In the genomic region with DNA sequence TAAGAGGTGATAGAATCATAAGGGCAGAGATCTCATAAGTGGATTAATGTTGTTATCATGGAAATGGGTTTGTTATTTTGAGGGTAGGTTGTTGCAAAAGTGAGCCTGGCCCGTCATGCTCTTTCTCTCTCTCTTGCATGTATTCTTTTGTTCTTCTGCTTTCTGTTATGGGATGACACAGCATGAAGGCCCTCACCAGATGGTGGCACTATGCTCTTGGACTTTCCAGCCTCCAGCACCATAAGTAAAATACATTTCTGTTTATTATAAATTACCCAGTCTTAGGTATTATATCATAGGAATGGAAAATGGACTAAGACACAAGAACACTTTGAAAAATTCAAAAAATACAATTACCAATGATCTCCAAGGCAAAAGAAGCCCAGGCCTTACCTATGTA, we compare ENCODE assay signal across 8 cellular contexts.
DNase-seq lines count a peak whose midpoint lies in the region; ATAC-seq and TF ChIP-seq lines count a peak whose summit lies in the region.

No MANE protein-coding gene starts in this region.

- intact Hi-C loops in adrenal gland (cut with DNase I), result no loop called here

- no peaks in the 10 kb centered on the region for H3K36me3 ChIP-seq in DOHH2 (ENCODE audit: control insufficient read depth, low read length)
- H3K36me3 ChIP-seq in adrenal gland (replicated peaks in 1 of 2), result no peaks in the 10 kb centered on the region
- no peaks in the 10 kb centered on the region for H3K36me3 ChIP-seq in liver (ENCODE audit: control insufficient read depth in 4 of 4, insufficient read depth in 3 of 4, low read depth in 1 of 4, low read length in 3 of 4)

- H3K9me2 ChIP-seq in DOHH2 (replicated peaks; ENCODE audit: control insufficient read depth, low read length), result no peaks in the 10 kb centered on the region

- H3K79me2 ChIP-seq in DOHH2 (ENCODE audit: control insufficient read depth, low read length), result no peaks in the 10 kb centered on the region

- no peak overlapping the region for H3K9ac ChIP-seq in liver (ENCODE audit: low read depth in 1 of 2, low read length in 2 of 2)

- TF ChIP-seq CTCF in DOHH2 (IDR thresholded peaks at IDR 0.05; ENCODE audit: low read depth, low read length, poor library complexity, severe bottlenecking) (peak; percentile 51), adrenal gland (IDR thresholded peaks at IDR 0.05) (peak; percentile 13 to 50 (median 40)), liver (IDR thresholded peaks at IDR 0.05; ENCODE audit: low read depth, low read length, missing input control) (peak; percentile 34)

- H3K27me3 ChIP-seq in DOHH2 (ENCODE audit: control insufficient read depth, low read length), result peaks cover 7% of the 10 kb centered on the region; the same call in 1 of the 2 replicates
- H3K27me3 ChIP-seq in adrenal gland, result peaks cover 6% of the 10 kb centered on the region
- H3K27me3 ChIP-seq in liver (ENCODE audit: control insufficient read depth in 4 of 4, insufficient read depth in 4 of 4, low read length in 3 of 4), result no peaks in the 10 kb centered on the region

- TF ChIP-seq POLR2A in adrenal gland (IDR thresholded peaks at IDR 0.05), result no peak

- H3F3A ChIP-seq in DOHH2 (ENCODE audit: control insufficient read depth, insufficient read depth), result no peaks in the 10 kb centered on the region

- H3K4me2 ChIP-seq in DOHH2 (ENCODE audit: low read length), result no peak overlapping the region

- no peaks in the 10 kb centered on the region for H3K4me1 ChIP-seq in DOHH2 (ENCODE audit: control insufficient read depth, low read length)
- H3K4me1 ChIP-seq in adrenal gland (replicated peaks in 1 of 2), result no peaks in the 10 kb centered on the region
- no peaks in the 10 kb centered on the region for H3K4me1 ChIP-seq in liver (ENCODE audit: control insufficient read depth in 4 of 4, insufficient read depth in 4 of 4, low read length in 3 of 4)

- WGBS in adrenal gland, 4 donors, result 21 to 42% (median 31%) methylated on average over 1 of the region's 1 CpG
- 54% methylated on average over 1 of the region's 1 CpG for WGBS in liver

- ATAC-seq in GM21717 (IDR thresholded peaks at IDR 0.05; ENCODE audit: unreplicated experiment) (no peak), HG03108 (IDR thresholded peaks at IDR 0.05; ENCODE audit: unreplicated experiment) (no peak)

- H3K27ac ChIP-seq in DOHH2 (ENCODE audit: low read depth, low read length) (no peak overlapping the region), adrenal gland (no peak overlapping the region), liver (ENCODE audit: low read depth in 1 of 2, low read length in 2 of 2) (no peak overlapping the region)

- H4K20me1 ChIP-seq in DOHH2 (ENCODE audit: control insufficient read depth, insufficient read depth, low read depth, low read length), result no peaks in the 10 kb centered on the region

- H3K4me3 ChIP-seq in DOHH2 (ENCODE audit: low read length) (no peak overlapping the region), adrenal gland (no peak overlapping the region), liver (ENCODE audit: low read depth in 1 of 3, low read length in 3 of 3) (no peak overlapping the region)

- TF ChIP-seq RAD21 in liver (IDR thresholded peaks at IDR 0.05), result peak; percentile 73 to 76

- in situ Hi-C loops in KBM-7 (cut with MboI; ENCODE audit: low pct_unique_long_range_greater_than_20kb, low sequenced_read_pairs), result no loop called here

- peak; percentile 10 for DNase-seq in KBM-7
- peak in 5 of 7 donors; percentile 21 to 64 (median 30) for DNase-seq in adrenal gland
- DNase-seq in stimulated activated CD8-positive, alpha-beta memory T cell treated with anti-CD3 and anti-CD28 coated beads, Interleukin-4, amount 100 ng/mL, for 48 hours, result no peak
- DNase-seq in activated CD4-positive, alpha-beta T cell treated with anti-CD3 and anti-CD28 coated beads, Interleukin-2, amount 50 U/mL, for 4 hours, result no peak

- H3K9me3 ChIP-seq in DOHH2 (ENCODE audit: control insufficient read depth, insufficient read depth, low read length), result no peaks in the 10 kb centered on the region
- no peaks in the 10 kb centered on the region for H3K9me3 ChIP-seq in adrenal gland (replicated peaks in 1 of 3)
- no peaks in the 10 kb centered on the region for H3K9me3 ChIP-seq in liver (ENCODE audit: control insufficient read depth in 4 of 4, low read length in 3 of 4)

TF ChIP-seq in liver, 16 proteins besides CTCF, POLR2A, EP300 and RAD21:
- TF ChIP-seq YY1 (IDR thresholded peaks at IDR 0.05), result no peak

Comparison
In these comparisons a context has a peak if more than half of its experiments do, and no peak if none do; other contexts are left out.
1. DNase-seq: peak in KBM-7 (single experiment) and adrenal gland (5 of 7); none in stimulated activated CD8-positive, alpha-beta memory T cell treated with anti-CD3 and anti-CD28 coated beads, Interleukin-4, amount 100 ng/mL, for 48 hours (single experiment) and activated CD4-positive, alpha-beta T cell treated with anti-CD3 and anti-CD28 coated beads, Interleukin-2, amount 50 U/mL, for 4 hours (0 of 2).
2. Peak in every context shown above with its lines, with median percentiles within 50 percentile points of each other: CTCF ChIP-seq.